Comparison of ENCODE assay signal across 10 cellular contexts in genomic region chrX:119417842-119418241, GRCh38. TPM values are rescaled to one million over a fixed set of nuclear protein-coding genes. Genes with fewer than 3 reads are reported as not detected.
DNase-seq lines count a peak whose midpoint lies in the region; ATAC-seq and TF ChIP-seq lines count a peak whose summit lies in the region.
"Had no signal": no experiment of that assay in that cellular context is flagged by ENCODE, and none has a peak within 500 bp of the region (broad histone marks: within the 10 kb centered on the region; RNA-seq: fewer than 3 reads in every experiment).

No MANE protein-coding gene starts in this region.

- H3K27ac ChIP-seq in AG04450 (ENCODE audit: low read depth, low read length), result no peak overlapping the region
- no peak overlapping the region for H3K27ac ChIP-seq in OCI-LY7 (ENCODE audit: low read depth, low read length, poor library complexity, severe bottlenecking)
- no peak overlapping the region for H3K27ac ChIP-seq in lower lobe of right lung

- BruUV-seq in OCI-LY7 (replicated peaks; lab: Mats Ljungman, UMichigan), result no TSS peak

- intact Hi-C loops in OCI-LY7 (cut with micrococcal nuclease; ENCODE audit: unreplicated experiment), result loop anchor here (10.0 kb wide), 1 partner anchor 97 kb away; no protein-coding TSS in a partner anchor
- intact Hi-C loops in lower lobe of right lung (cut with DNase I), result no loop called here

- DNase-seq in AG04450 (ENCODE audit: low read depth, low spot score) (no peak), GM12865 (ENCODE audit: low read depth) (peak; percentile 25), OCI-LY7 (ENCODE audit: low spot score) (peak; percentile 36), erythroblast (lab: John Stamatoyannopoulos, UW) (peak; percentile 0 to 11), lower lobe of right lung (no peak)
- DNase-seq: NCI-H226, T-helper 9 cell had no signal

- no peak overlapping the region for H2AFZ ChIP-seq in OCI-LY7 (ENCODE audit: low read length)

- no peak for TF ChIP-seq POLR2A in erythroblast (IDR thresholded peaks at IDR 0.05; ENCODE audit: low read length)

- TF ChIP-seq CTCF in AG04450 (IDR thresholded peaks at IDR 0.05; ENCODE audit: low read depth, low read length) (peak; percentile 8; the same call in 1 of the 2 replicates), GM12865 (IDR thresholded peaks at IDR 0.05; ENCODE audit: insufficient read depth, low read depth, low read length, missing control alignments) (no peak), OCI-LY7 (conservative IDR thresholded peaks at IDR 0.05; ENCODE audit: low read length) (peak; percentile 73), lower lobe of right lung (IDR thresholded peaks at IDR 0.05) (no peak)

- H3K36me3 ChIP-seq in OCI-LY7 (ENCODE audit: insufficient read depth, low read length) (no peaks in the 10 kb centered on the region), lower lobe of right lung (no peaks in the 10 kb centered on the region)

- H3K4me3 ChIP-seq in AG04450 (ENCODE audit: low read depth, low read length), result no peak overlapping the region
- no peak overlapping the region for H3K4me3 ChIP-seq in GM12865 (ENCODE audit: low read depth, low read length)
- no peak overlapping the region for H3K4me3 ChIP-seq in OCI-LY7 (ENCODE audit: low read depth, low read length, poor library complexity, severe bottlenecking)
- no peak overlapping the region for H3K4me3 ChIP-seq in lower lobe of right lung

- no peak overlapping the region for H3K4me2 ChIP-seq in OCI-LY7 (ENCODE audit: low read length)

- no peaks in the 10 kb centered on the region for H3K27me3 ChIP-seq in AG04450 (ENCODE audit: control insufficient read depth, insufficient read depth, low read length)
- no peaks in the 10 kb centered on the region for H3K27me3 ChIP-seq in lower lobe of right lung (ENCODE audit: low read depth)

- H3K9me2 ChIP-seq in OCI-LY7 (ENCODE audit: insufficient read depth, low read length), result no peaks in the 10 kb centered on the region

- ATAC-seq in HG02571 (IDR thresholded peaks at IDR 0.05; ENCODE audit: unreplicated experiment) (no peak), GM21447 (IDR thresholded peaks at IDR 0.05; ENCODE audit: unreplicated experiment) (no peak), lower lobe of right lung (no peak), GM21367 (IDR thresholded peaks at IDR 0.05; ENCODE audit: unreplicated experiment) (no peak)

- CTCF ChIA-PET in AG04450 (lab: Charles Lee) (interaction anchor here (0.7 kb wide), 1 partner anchor 147 kb away, joined by 3 read pairs; no protein-coding TSS in a partner anchor), OCI-LY7 (lab: Charles Lee; ENCODE audit: unreplicated experiment) (no interaction called here)

- H3K4me1 ChIP-seq in OCI-LY7 (ENCODE audit: insufficient read depth, low read length, poor library complexity, severe bottlenecking) (no peaks in the 10 kb centered on the region), lower lobe of right lung (no peaks in the 10 kb centered on the region)

- no peaks in the 10 kb centered on the region for H4K20me1 ChIP-seq in OCI-LY7 (ENCODE audit: insufficient read depth, low read length)

- no peaks in the 10 kb centered on the region for H3K79me2 ChIP-seq in OCI-LY7 (ENCODE audit: insufficient read depth, low read depth, low read length)

- POLR2A ChIA-PET in AG04450 (lab: Yijun Ruan, JAX) (no interaction called here), OCI-LY7 (lab: Charles Lee) (no interaction called here)

- H3K9me3 ChIP-seq in AG04450 (ENCODE audit: control insufficient read depth, insufficient read depth, low read length), result no peaks in the 10 kb centered on the region
- H3K9me3 ChIP-seq in OCI-LY7 (ENCODE audit: low read length), result no peaks in the 10 kb centered on the region
- no peaks in the 10 kb centered on the region for H3K9me3 ChIP-seq in lower lobe of right lung

RNA-seq across cellular contexts. Expression of gene SLC25A43, which starts 18.7 kb away (rescaled TPM):
- 8.5 and 8.6 TPM in 2 replicates for polyA plus RNA-seq in AG04450 (2011; rRNA removed)
- 3.8 and 4.5 TPM in 2 replicates for polyA minus RNA-seq in AG04450 (2011; rRNA and poly(A)+ RNA removed)
- 10.6 and 13.7 TPM in 2 replicates for total RNA-seq in OCI-LY7 (2014; rRNA removed; shearing (Covaris generic))
- total RNA-seq in OCI-LY7 (2022) (14.3 and 15.6 TPM in 2 replicates), lower lobe of right lung (14.9 TPM)

RNA-seq across cellular contexts. Expression of gene SLC25A5, which starts 50.4 kb away (rescaled TPM):
- 227 and 233 TPM in 2 replicates for polyA plus RNA-seq in AG04450 (2011; rRNA removed)
- 235 and 267 TPM in 2 replicates for polyA minus RNA-seq in AG04450 (2011; rRNA and poly(A)+ RNA removed)
- 203 and 231 TPM in 2 replicates for total RNA-seq in OCI-LY7 (2014; rRNA removed; shearing (Covaris generic))
- total RNA-seq in OCI-LY7 (2022), result 525 and 531 TPM in 2 replicates
- 334 TPM for total RNA-seq in lower lobe of right lung

Comparison
In these comparisons a context has a peak if more than half of its experiments do, and no peak if none do; other contexts are left out.
1. DNase-seq: peak in GM12865 (single experiment), OCI-LY7 (single experiment) and erythroblast (2 of 2); none in AG04450 (single experiment) and lower lobe of right lung (single experiment).
2. CTCF ChIP-seq: peak in AG04450 (single experiment) and OCI-LY7 (single experiment); none in GM12865 (single experiment) and lower lobe of right lung (single experiment).